ENCODE assay signal across 31 cellular contexts in the genomic region with DNA sequence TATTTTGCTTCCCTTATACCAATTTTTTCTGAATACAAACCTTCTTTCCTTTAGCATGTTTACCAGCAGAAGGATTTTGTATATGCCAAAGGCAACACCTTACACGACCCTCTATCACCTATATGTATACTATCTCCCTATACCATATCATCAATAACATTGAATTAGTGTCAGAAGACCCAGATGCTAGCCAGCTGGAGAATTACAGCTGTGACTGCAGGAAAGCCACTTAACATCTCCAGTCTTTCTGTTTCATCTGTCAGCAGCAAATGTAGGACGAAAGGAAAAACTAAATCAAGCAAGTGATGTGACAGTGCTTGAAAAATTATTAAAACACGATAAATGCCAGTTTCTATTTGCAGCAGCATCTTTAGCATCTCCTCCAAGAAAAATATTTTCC.
"Had no signal": no experiment of that assay in that cellular context is flagged by ENCODE, and none has a peak within 500 bp of the region (broad histone marks: within the 10 kb centered on the region; RNA-seq: fewer than 3 reads in every experiment).

No MANE protein-coding gene starts in this region.

- H3K9me3 Mint-ChIP-seq: activated B cell treated with CpG ODN at 0.5 μM for 24 hours; activated CD8-positive, alpha-beta T cell treated with anti-CD3 and anti-CD28 coated beads for 36 hours; activated naive CD4-positive, alpha-beta T cell treated with anti-CD3 and anti-CD28 coated beads for 36 hours; activated naive CD4-positive, alpha-beta T cell treated with anti-CD3 and anti-CD28 coated beads, Interleukin-2, amount 50 U/mL, for 24 hours; activated naive CD8-positive, alpha-beta T cell treated with anti-CD3 and anti-CD28 coated beads for 36 hours; activated naive CD8-positive, alpha-beta T cell treated with anti-CD3 and anti-CD28 coated beads, Interleukin-2, amount 50 U/mL, for 24 hours; activated T-helper 1 cell treated with anti-CD3 and anti-CD28 coated beads, Interleukin-12 subunit alpha, Interleukin-12 subunit beta, Interleukin-2, Interleukin-4 antibody, amounts not matched to agents 30 ng/mL and 10 ng/mL and 1 ng/mL, durations not matched to agents 14 hours and 24 hours and 36 hours; activated T-helper 2 cell treated with anti-CD3 and anti-CD28 coated beads, Interferon-gamma antibody, Interleukin-2, Interleukin-4, amounts not matched to agents 10 μg/mL and 5 μg/mL and 100 μg/mL, durations not matched to agents 14 hours and 24 hours and 36 hours; effector memory CD8-positive, alpha-beta T cell had no signal

- H3K27ac Mint-ChIP-seq: activated B cell treated with CpG ODN at 0.5 μM for 24 hours; activated CD8-positive, alpha-beta T cell treated with anti-CD3 and anti-CD28 coated beads for 36 hours; activated naive CD4-positive, alpha-beta T cell treated with anti-CD3 and anti-CD28 coated beads for 36 hours; activated naive CD4-positive, alpha-beta T cell treated with anti-CD3 and anti-CD28 coated beads, Interleukin-2, amount 50 U/mL, for 24 hours; activated naive CD8-positive, alpha-beta T cell treated with anti-CD3 and anti-CD28 coated beads for 36 hours; activated naive CD8-positive, alpha-beta T cell treated with anti-CD3 and anti-CD28 coated beads, Interleukin-2, amount 50 U/mL, for 24 hours; activated T-helper 1 cell treated with anti-CD3 and anti-CD28 coated beads, Interleukin-12 subunit alpha, Interleukin-12 subunit beta, Interleukin-2, Interleukin-4 antibody, amounts not matched to agents 30 ng/mL and 10 ng/mL and 1 ng/mL, durations not matched to agents 14 hours and 24 hours and 36 hours; activated T-helper 2 cell treated with anti-CD3 and anti-CD28 coated beads, Interferon-gamma antibody, Interleukin-2, Interleukin-4, amounts not matched to agents 10 μg/mL and 5 μg/mL and 100 μg/mL, durations not matched to agents 14 hours and 24 hours and 36 hours; effector memory CD8-positive, alpha-beta T cell had no signal

- H3K4me3 ChIP-seq: adrenal gland, body of pancreas, esophagus muscularis mucosa, gastrocnemius medialis, heart right ventricle had no signal

- H3K4me1 ChIP-seq: adrenal gland, foreskin keratinocyte, gastrocnemius medialis, heart right ventricle had no signal

- H3K27ac ChIP-seq: adrenal gland, body of pancreas, esophagus muscularis mucosa, foreskin keratinocyte, gastrocnemius medialis, heart right ventricle, WERI-Rb-1 had no signal

- H3K9me3 ChIP-seq: adrenal gland, esophagus muscularis mucosa, gastrocnemius medialis, heart right ventricle had no signal

- H3K27me3 Mint-ChIP-seq: activated B cell treated with CpG ODN at 0.5 μM for 24 hours; activated CD8-positive, alpha-beta T cell treated with anti-CD3 and anti-CD28 coated beads for 36 hours; activated naive CD4-positive, alpha-beta T cell treated with anti-CD3 and anti-CD28 coated beads, Interleukin-2, amount 50 U/mL, for 24 hours; activated naive CD8-positive, alpha-beta T cell treated with anti-CD3 and anti-CD28 coated beads for 36 hours; activated naive CD8-positive, alpha-beta T cell treated with anti-CD3 and anti-CD28 coated beads, Interleukin-2, amount 50 U/mL, for 24 hours; effector memory CD8-positive, alpha-beta T cell had no signal

- H3K27me3 ChIP-seq: adrenal gland, body of pancreas, esophagus muscularis mucosa, foreskin keratinocyte, gastrocnemius medialis, heart right ventricle had no signal

- DNase-seq: activated B cell treated with CpG ODN at 0.5 μM for 24 hours; activated CD4-positive, alpha-beta T cell treated with anti-CD3 and anti-CD28 coated beads for 48 hours; activated CD4-positive, alpha-beta T cell treated with anti-CD3 and anti-CD28 coated beads, Interleukin-2, amount 50 U/mL, for 1 hour; activated CD4-positive, alpha-beta T cell treated with anti-CD3 and anti-CD28 coated beads, Interleukin-2, amount 50 U/mL, for 48 hours; activated CD8-positive, alpha-beta memory T cell treated with anti-CD3 and anti-CD28 coated beads for 24 hours; activated CD8-positive, alpha-beta T cell treated with anti-CD3 and anti-CD28 coated beads for 36 hours; activated effector memory CD4-positive, alpha-beta T cell treated with anti-CD3 and anti-CD28 coated beads, Interleukin-2, amount 50 U/mL, for 16 hours; activated naive CD4-positive, alpha-beta T cell treated with anti-CD3 and anti-CD28 coated beads for 36 hours; activated naive CD8-positive, alpha-beta T cell treated with anti-CD3 and anti-CD28 coated beads for 36 hours; activated naive CD8-positive, alpha-beta T cell treated with anti-CD3 and anti-CD28 coated beads, Interleukin-2, amount 50 U/mL, for 24 hours; activated T-cell treated with anti-CD3 and anti-CD28 coated beads, Interleukin-2, amount 50 U/mL, for 48 hours; adrenal gland; amygdala; aorta; body of pancreas; caudate nucleus; cortex of kidney; dermis blood vessel endothelial cell; effector CD4-positive, alpha-beta T cell; effector memory CD8-positive, alpha-beta T cell; erythroblast; foreskin keratinocyte; gastrocnemius medialis; heart right ventricle; T-helper 9 cell; WERI-Rb-1 had no signal

- H3K4me3 Mint-ChIP-seq: activated B cell treated with CpG ODN at 0.5 μM for 24 hours; activated CD8-positive, alpha-beta T cell treated with anti-CD3 and anti-CD28 coated beads for 36 hours; activated naive CD4-positive, alpha-beta T cell treated with anti-CD3 and anti-CD28 coated beads for 36 hours; activated naive CD4-positive, alpha-beta T cell treated with anti-CD3 and anti-CD28 coated beads, Interleukin-2, amount 50 U/mL, for 24 hours; activated naive CD8-positive, alpha-beta T cell treated with anti-CD3 and anti-CD28 coated beads for 36 hours; activated naive CD8-positive, alpha-beta T cell treated with anti-CD3 and anti-CD28 coated beads, Interleukin-2, amount 50 U/mL, for 24 hours; activated T-helper 1 cell treated with anti-CD3 and anti-CD28 coated beads, Interleukin-12 subunit alpha, Interleukin-12 subunit beta, Interleukin-2, Interleukin-4 antibody, amounts not matched to agents 30 ng/mL and 10 ng/mL and 1 ng/mL, durations not matched to agents 14 hours and 24 hours and 36 hours; effector memory CD8-positive, alpha-beta T cell had no signal

- H3K4me1 Mint-ChIP-seq: activated B cell treated with CpG ODN at 0.5 μM for 24 hours; activated naive CD4-positive, alpha-beta T cell treated with anti-CD3 and anti-CD28 coated beads, Interleukin-2, amount 50 U/mL, for 24 hours; activated naive CD8-positive, alpha-beta T cell treated with anti-CD3 and anti-CD28 coated beads for 36 hours; activated naive CD8-positive, alpha-beta T cell treated with anti-CD3 and anti-CD28 coated beads, Interleukin-2, amount 50 U/mL, for 24 hours had no signal

- ATAC-seq: activated CD4-positive, CD25-positive, alpha-beta regulatory T cell treated with anti-CD3 and anti-CD28 coated beads, Interleukin-2, amount 50 U/mL, for 24 hours; activated CD8-positive, alpha-beta T cell treated with anti-CD3 and anti-CD28 coated beads for 36 hours; activated naive CD8-positive, alpha-beta T cell treated with anti-CD3 and anti-CD28 coated beads, Interleukin-2, amount 50 U/mL, for 24 hours; body of pancreas; effector memory CD8-positive, alpha-beta T cell; foreskin keratinocyte; gastrocnemius medialis; heart right ventricle had no signal

- H3K36me3 ChIP-seq: adrenal gland, gastrocnemius medialis, WERI-Rb-1 had no signal
